Comparison of ENCODE assay signal across 21 cellular contexts in genomic region chr2:146992057-146992456, GRCh38.
"Had no signal": no experiment of that assay in that cellular context is flagged by ENCODE, and none has a peak within 500 bp of the region (broad histone marks: within the 10 kb centered on the region; RNA-seq: fewer than 3 reads in every experiment).

No MANE protein-coding gene starts in this region.

- H3K9ac ChIP-seq: parathyroid adenoma had no signal

- H3K27me3 ChIP-seq: body of pancreas, neutrophil, tibial nerve, vagina had no signal

- H3K36me3 ChIP-seq: left ventricle myocardium inferior, neutrophil, tibial nerve, vagina had no signal

- DNase-seq: activated CD4-positive, alpha-beta T cell treated with anti-CD3 and anti-CD28 coated beads for 1 hour; activated CD4-positive, alpha-beta T cell treated with anti-CD3 and anti-CD28 coated beads, Interleukin-2, amount 50 U/mL, for 48 hours; activated naive CD4-positive, alpha-beta T cell treated with anti-CD3 and anti-CD28 coated beads, Interleukin-2, amount 50 U/mL, for 16 hours; body of pancreas; central memory CD4-positive, alpha-beta T cell; hippocampal formation; left ventricle myocardium inferior; mesenchymal stem cell; natural killer cell; stimulated activated CD4-positive, alpha-beta T cell treated with anti-CD3 and anti-CD28 coated beads, Interleukin-15, amount 100 ng/mL, for 24 hours; stimulated activated CD4-positive, alpha-beta T cell treated with anti-CD3 and anti-CD28 coated beads, Interleukin-4, amount 100 ng/mL, for 24 hours; stimulated activated CD8-positive, alpha-beta memory T cell treated with anti-CD3 and anti-CD28 coated beads, Interleukin-4, amount 100 ng/mL, for 48 hours; stimulated activated naive CD4-positive, alpha-beta T cell treated with Interleukin-2 at 50 U/mL for 16 hours; substantia nigra; T-helper 9 cell had no signal

- H2AFZ ChIP-seq: parathyroid adenoma had no signal

- ATAC-seq: body of pancreas, natural killer cell had no signal

- H3K4me3 ChIP-seq: body of pancreas, coronary artery, left ventricle myocardium inferior, tibial nerve, vagina had no signal

- H3K9me3 ChIP-seq: body of pancreas, left ventricle myocardium inferior, neutrophil, tibial nerve, vagina had no signal

- H3K4me1 ChIP-seq: body of pancreas, left ventricle myocardium inferior, parathyroid adenoma, tibial nerve, vagina had no signal

- H3K27ac ChIP-seq: body of pancreas, coronary artery, left ventricle myocardium inferior, neutrophil, parathyroid adenoma, tibial nerve, vagina, VCaP had no signal
